In the genomic region with DNA sequence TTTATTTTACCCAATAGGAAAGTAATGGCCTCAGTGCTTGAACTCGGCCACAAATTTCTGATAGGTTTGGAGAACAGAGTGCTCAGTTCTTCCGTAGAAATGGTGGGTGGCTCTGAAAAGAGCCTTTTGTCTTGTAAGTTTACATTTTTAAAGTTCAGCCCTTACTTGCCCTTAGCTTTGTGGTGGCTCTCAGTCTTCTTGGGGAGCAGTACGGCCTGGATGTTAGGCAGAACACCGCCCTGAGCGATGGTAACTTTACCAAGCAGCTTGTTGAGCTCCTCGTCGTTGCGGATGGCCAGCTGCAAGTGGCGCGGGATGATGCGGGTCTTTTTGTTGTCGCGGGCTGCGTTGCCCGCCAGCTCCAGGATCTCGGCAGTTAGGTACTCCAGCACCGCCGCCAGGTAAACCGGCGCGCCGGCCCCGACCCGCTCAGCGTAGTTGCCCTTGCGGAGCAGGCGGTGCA, we compare ENCODE assay signal across 8 cellular contexts. TPM values are rescaled to one million over a fixed set of nuclear protein-coding genes. Genes with fewer than 3 reads are reported as not detected.
A peak's percentile ranks its signal among the peaks of the same experiment; 100 is the strongest.
DNase-seq lines count a peak whose midpoint lies in the region; ATAC-seq and TF ChIP-seq lines count a peak whose summit lies in the region.

No MANE protein-coding gene starts in this region.

- H2AK5ac ChIP-seq in trophoblast cell (ENCODE audit: low read length): no peak overlapping the region

- H4K12ac ChIP-seq in trophoblast cell (ENCODE audit: low read depth, low read length): peak overlapping the region; percentile 34

- TF ChIP-seq CTCF in DOHH2 (IDR thresholded peaks at IDR 0.05; ENCODE audit: low read depth, low read length, poor library complexity, severe bottlenecking) (no peak), endothelial cell (IDR thresholded peaks at IDR 0.05; ENCODE audit: unreplicated experiment) (no peak)

- H3K36me3 ChIP-seq in DOHH2 (ENCODE audit: control insufficient read depth, low read length) (peaks cover 26% of the 10 kb centered on the region), trophoblast cell (ENCODE audit: control insufficient read depth in 1 of 2, insufficient read depth in 2 of 2, low read length in 2 of 2) (no peaks in the 10 kb centered on the region)

- H4K8ac ChIP-seq in trophoblast cell (ENCODE audit: low read depth, low read length): no peak overlapping the region

- H4K20me1 ChIP-seq in DOHH2 (ENCODE audit: control insufficient read depth, insufficient read depth, low read depth, low read length): no peaks in the 10 kb centered on the region

- H3K27me3 Mint-ChIP-seq in endothelial cell (ENCODE audit: unreplicated experiment): peaks cover 6% of the 10 kb centered on the region

- no peak overlapping the region for H3K23ac ChIP-seq in trophoblast cell (ENCODE audit: low read length)

- no peak overlapping the region for H2BK120ac ChIP-seq in trophoblast cell (ENCODE audit: insufficient read depth, low read length, poor library complexity)

- H3K9me3 ChIP-seq in DOHH2 (ENCODE audit: control insufficient read depth, insufficient read depth, low read length) (no peaks in the 10 kb centered on the region), trophoblast cell (ENCODE audit: insufficient read depth, low read depth, low read length) (no peaks in the 10 kb centered on the region)

- H3K79me1 ChIP-seq in trophoblast cell (ENCODE audit: low read length): peaks cover 30% of the 10 kb centered on the region

- H3K4me3 ChIP-seq in DOHH2 (ENCODE audit: low read length): peak overlapping the region; percentile 97
- H3K4me3 ChIP-seq in trophoblast cell (ENCODE audit: low read depth, low read length): peak overlapping the region; percentile 82

- no peaks in the 10 kb centered on the region for H3K9me3 Mint-ChIP-seq in endothelial cell (ENCODE audit: unreplicated experiment)

- DNase-seq in NCI-H526 treated with DMSO at 0.1 percent for 48 hours (lab: John Stamatoyannopoulos, UW) (peak; percentile 54), endothelial cell (ENCODE audit: low spot score) (no peak), trophoblast cell (peak in 1 of 2 donors; percentile 7), NCI-H345 (lab: John Stamatoyannopoulos, UW) (no peak), posterior vena cava (ENCODE audit: low spot score) (no peak)
- DNase-seq in stimulated activated naive CD8-positive, alpha-beta T cell treated with anti-CD3 and anti-CD28 coated beads, Interleukin-15, Interleukin-2, amounts not matched to agents 100 U/mL and 50 U/mL, for 24 hours: no peak

- no CpG with 5 or more reads among the region's 27 CpGs for WGBS in trophoblast cell (ENCODE audit: extremely low coverage, insufficient coverage, insufficient read length)

- peaks cover 28% of the 10 kb centered on the region for H3K4me1 Mint-ChIP-seq in endothelial cell (ENCODE audit: unreplicated experiment)

- no peaks in the 10 kb centered on the region for H3K27me3 ChIP-seq in DOHH2 (ENCODE audit: control insufficient read depth, low read length)
- no peaks in the 10 kb centered on the region for H3K27me3 ChIP-seq in trophoblast cell (ENCODE audit: insufficient read depth, low read length)

- peak overlapping the region; percentile 3 for H2BK5ac ChIP-seq in trophoblast cell (ENCODE audit: low read depth, low read length, poor library complexity)

- peaks cover 3% of the 10 kb centered on the region for H3K36me3 Mint-ChIP-seq in endothelial cell (ENCODE audit: low read depth, unreplicated experiment)

- H4K91ac ChIP-seq in trophoblast cell (ENCODE audit: low read depth, low read length): peak overlapping the region; percentile 50

- peak overlapping the region; percentile 57 for H3K18ac ChIP-seq in trophoblast cell (ENCODE audit: low read length)

- intact Hi-C loops in posterior vena cava (cut with DNase I): loop anchor here in 1 of 2 donors (10.0 kb wide), 1 partner anchor 708 kb away; no protein-coding TSS in a partner anchor

- peak overlapping the region; percentile 90 for H3K27ac Mint-ChIP-seq in endothelial cell (ENCODE audit: unreplicated experiment)

- H2AFZ ChIP-seq in trophoblast cell (ENCODE audit: insufficient read depth, low read length, poor library complexity): no peak overlapping the region

- H3K9ac ChIP-seq in trophoblast cell (ENCODE audit: low read length): peak overlapping the region; percentile 89

- H3K27ac ChIP-seq in DOHH2 (ENCODE audit: low read depth, low read length) (peak overlapping the region; percentile 99), trophoblast cell (ENCODE audit: low read depth, low read length) (peak overlapping the region; percentile 83)

- H3K79me2 ChIP-seq in DOHH2 (ENCODE audit: control insufficient read depth, low read length) (no peaks in the 10 kb centered on the region), trophoblast cell (ENCODE audit: control insufficient read depth, insufficient read depth, low read length, poor library complexity) (peaks cover 13% of the 10 kb centered on the region)

- no peak overlapping the region for H2BK12ac ChIP-seq in trophoblast cell (ENCODE audit: low read length)

- H3K4me1 ChIP-seq in DOHH2 (ENCODE audit: control insufficient read depth, low read length): peaks cover 63% of the 10 kb centered on the region
- H3K4me1 ChIP-seq in trophoblast cell (ENCODE audit: control insufficient read depth in 1 of 2, insufficient read depth in 2 of 2, low read length in 2 of 2): peaks cover 5 to 9% of the 10 kb centered on the region in 2 experiments

- ATAC-seq in GM19463 (IDR thresholded peaks at IDR 0.05; ENCODE audit: unreplicated experiment): no peak
- no peak for ATAC-seq in stimulated activated naive CD8-positive, alpha-beta T cell treated with anti-CD3 and anti-CD28 coated beads, Interleukin-15, Interleukin-2, amounts not matched to agents 100 U/mL and 50 U/mL, for 24 hours

- H3K4ac ChIP-seq in trophoblast cell (ENCODE audit: low read depth, low read length): no peak overlapping the region

- H3K14ac ChIP-seq in trophoblast cell (ENCODE audit: low read length): peak overlapping the region; percentile 74

- no peaks in the 10 kb centered on the region for H3K9me2 ChIP-seq in DOHH2 (replicated peaks; ENCODE audit: control insufficient read depth, low read length)

- H3K4me2 ChIP-seq in DOHH2 (ENCODE audit: low read length) (peak overlapping the region; percentile 99), trophoblast cell (ENCODE audit: low read length) (peak overlapping the region; percentile 79)

- no peak overlapping the region for H3K4me3 Mint-ChIP-seq in endothelial cell (ENCODE audit: unreplicated experiment)

- H3F3A ChIP-seq in DOHH2 (ENCODE audit: control insufficient read depth, insufficient read depth): peaks cover 57% of the 10 kb centered on the region

RNA-seq across cellular contexts. Expression of gene OR2B2, which starts 19.6 kb away (rescaled TPM):
- total RNA-seq in endothelial cell (ENCODE audit: unreplicated experiment): not detected
- not detected in 2 replicates for polyA plus RNA-seq in trophoblast cell (2013)
- not detected for total RNA-seq in posterior vena cava
